ENCODE assay signal across 10 cellular contexts in genomic region chr6:142913036-142913510, GRCh38. TPM values are rescaled to one million over a fixed set of nuclear protein-coding genes. Genes with fewer than 3 reads are reported as not detected.
A peak's percentile ranks its signal among the peaks of the same experiment; 100 is the strongest.
DNase-seq lines count a peak whose midpoint lies in the region; ATAC-seq, FAIRE-seq and TF ChIP-seq lines count a peak whose summit lies in the region.
"Had no signal": no experiment of that assay in that cellular context is flagged by ENCODE, and none has a peak within 500 bp of the region (broad histone marks: within the 10 kb centered on the region; RNA-seq: fewer than 3 reads in every experiment).

No MANE protein-coding gene starts in this region.

- ATAC-seq in GM18870 (IDR thresholded peaks at IDR 0.05; ENCODE audit: unreplicated experiment): peak; percentile 69
- ATAC-seq in HG02588 (IDR thresholded peaks at IDR 0.05; ENCODE audit: unreplicated experiment): peak; percentile 60
- ATAC-seq in lower lobe of right lung: peak; percentile 11 to 29
- ATAC-seq: left ventricle myocardium superior, Panc1 had no signal

- H3K4me3 ChIP-seq in Loucy (ENCODE audit: low read length, poor library complexity, severe bottlenecking) (peak overlapping the region; percentile 20), lower lobe of right lung (no peak overlapping the region)

- H3F3A ChIP-seq in Loucy (ENCODE audit: low read depth): no peaks in the 10 kb centered on the region

- H3K36me3 ChIP-seq in Loucy (ENCODE audit: insufficient read depth, low read length) (peaks cover 6% of the 10 kb centered on the region), lower lobe of right lung (no peaks in the 10 kb centered on the region)

- FAIRE-seq in frontal cortex (lab: Jason Lieb, UNC): no peak

- no peak for TF ChIP-seq CTCF in Loucy (conservative IDR thresholded peaks at IDR 0.05; ENCODE audit: low read length)
- no peak for TF ChIP-seq CTCF in lower lobe of right lung (IDR thresholded peaks at IDR 0.05)

- intact Hi-C loops in lower lobe of right lung (cut with DNase I): no loop called here

- no peak overlapping the region for H2AFZ ChIP-seq in Loucy (ENCODE audit: low read length)

- H3K27me3 ChIP-seq in Loucy (ENCODE audit: insufficient read depth, low read length, poor library complexity, severe bottlenecking) (no peaks in the 10 kb centered on the region), lower lobe of right lung (ENCODE audit: low read depth) (no peaks in the 10 kb centered on the region)

- H3K79me2 ChIP-seq in Loucy (ENCODE audit: insufficient read depth, low read length): peaks cover 99% of the 10 kb centered on the region

- H3K4me2 ChIP-seq in Loucy (ENCODE audit: low read depth, low read length, poor library complexity, severe bottlenecking): peak overlapping the region; percentile 43

- no peak overlapping the region for H3K9ac ChIP-seq in Loucy (ENCODE audit: low read depth, low read length, poor library complexity, severe bottlenecking)

- no peak overlapping the region for H3K27ac ChIP-seq in lower lobe of right lung

- H3K4me1 ChIP-seq in Loucy (ENCODE audit: insufficient read depth, low read length, poor library complexity, severe bottlenecking) (peaks cover 19% of the 10 kb centered on the region), lower lobe of right lung (no peaks in the 10 kb centered on the region)

- H3K9me3 ChIP-seq in Loucy (ENCODE audit: insufficient read depth, low read depth, low read length) (no peaks in the 10 kb centered on the region), lower lobe of right lung (no peaks in the 10 kb centered on the region)

- no peaks in the 10 kb centered on the region for H3K9me2 ChIP-seq in Loucy (replicated peaks; ENCODE audit: low read depth, low read length)

- no peak for DNase-seq in lower lobe of right lung
- no peak for DNase-seq in hypothalamus (lab: John Stamatoyannopoulos, UW)
- DNase-seq in frontal cortex (ENCODE audit: low spot score in 2 of 2): no peak
- no peak for DNase-seq in ureter (ENCODE audit: low spot score)
- no peak for DNase-seq in NCI-H2227 (lab: John Stamatoyannopoulos, UW; ENCODE audit: unreplicated experiment)

- no peaks in the 10 kb centered on the region for H4K20me1 ChIP-seq in Loucy (ENCODE audit: insufficient read depth, low read length, poor library complexity, severe bottlenecking)

RNA-seq across cellular contexts. Expression of gene HIVEP2, which starts 31.9 kb away (rescaled TPM):
- total RNA-seq in lower lobe of right lung: 13.1 TPM
- 68.9 TPM for total RNA-seq in frontal cortex
- 29.0 TPM for total RNA-seq in ureter
